Comparison of ENCODE assay signal across 8 cellular contexts in genomic region chr15:55282284-55282833, GRCh38. TPM values are rescaled to one million over a fixed set of nuclear protein-coding genes. Genes with fewer than 3 reads are reported as not detected.
DNase-seq lines count a peak whose midpoint lies in the region; ATAC-seq and TF ChIP-seq lines count a peak whose summit lies in the region.

No MANE protein-coding gene starts in this region.

- H3K9me3 ChIP-seq in RWPE2 (ENCODE audit: severe bottlenecking): no peaks in the 10 kb centered on the region
- no peaks in the 10 kb centered on the region for H3K9me3 ChIP-seq in prostate gland

- ATAC-seq in RWPE2 (ENCODE audit: low read depth) (peak; percentile 63), GM21447 (IDR thresholded peaks at IDR 0.05; ENCODE audit: unreplicated experiment) (no peak), left lobe of liver (no peak)

- intact Hi-C loops in prostate gland (cut with DNase I): no loop called here

- H3K27ac ChIP-seq in RWPE2 (ENCODE audit: poor library complexity, severe bottlenecking) (no peak overlapping the region), prostate gland (peak overlapping the region; percentile 1 to 97)

- no peak for TF ChIP-seq POLR2A in prostate gland (IDR thresholded peaks at IDR 0.05)

- 74% methylated on average over 5 of the region's 5 CpGs for WGBS in prostate gland

- H3K4me1 ChIP-seq in RWPE2 (ENCODE audit: insufficient read depth, poor library complexity, severe bottlenecking) (peaks cover 19% of the 10 kb centered on the region), prostate gland (replicated peaks) (peaks cover 8% of the 10 kb centered on the region)

- H3K4me3 ChIP-seq in RWPE2 (ENCODE audit: severe bottlenecking): no peak overlapping the region
- no peak overlapping the region for H3K4me3 ChIP-seq in prostate gland

- H3K36me3 ChIP-seq in RWPE2 (ENCODE audit: low read depth) (no peaks in the 10 kb centered on the region; the same call in 1 of the 2 replicates), prostate gland (no peaks in the 10 kb centered on the region)

- no peaks in the 10 kb centered on the region for H3K27me3 ChIP-seq in RWPE2 (ENCODE audit: insufficient read depth, poor library complexity, severe bottlenecking)
- H3K27me3 ChIP-seq in prostate gland (replicated peaks; ENCODE audit: insufficient read depth): no peaks in the 10 kb centered on the region

- peak; percentile 87 for DNase-seq in H4 (ENCODE audit: low spot score)
- DNase-seq in RWPE2 (ENCODE audit: low spot score): no peak
- DNase-seq in dedifferentiated amniotic fluid mesenchymal stem cell (ENCODE audit: extremely low spot score): peak; percentile 47
- DNase-seq in prostate gland (ENCODE audit: low spot score): no peak
- DNase-seq in Ammon's horn (ENCODE audit: low spot score): no peak
- no peak for DNase-seq in left lobe of liver (ENCODE audit: low spot score)
- no peak for DNase-seq in NCI-H2196 (lab: John Stamatoyannopoulos, UW; ENCODE audit: unreplicated experiment)

- TF ChIP-seq CTCF in RWPE2 (IDR thresholded peaks at IDR 0.05; ENCODE audit: poor library complexity, severe bottlenecking): no peak
- no peak for TF ChIP-seq CTCF in prostate gland (IDR thresholded peaks at IDR 0.05)

RNA-seq across cellular contexts. Expression of gene RAB27A, which starts 7.3 kb away (rescaled TPM):
- total RNA-seq in H4 (2014; rRNA removed; shearing (Covaris generic)): 9.6 and 15.9 TPM in 2 replicates
- total RNA-seq in prostate gland (10 to 100 TPM; 27.6 to 50.6 TPM), left lobe of liver (16.7 TPM)

RNA-seq across cellular contexts. Expression of gene PIGBOS1, which starts 36.6 kb away (rescaled TPM):
- total RNA-seq in H4 (2014; rRNA removed; shearing (Covaris generic)): 12.9 and 15.8 TPM in 2 replicates
- total RNA-seq in prostate gland (10 to 100 TPM; 15.5 to 34.1 TPM), left lobe of liver (7.0 TPM)

RNA-seq across cellular contexts. Expression of gene PIGB, which starts 36.7 kb away (rescaled TPM):
- 23.7 and 26.2 TPM in 2 replicates for total RNA-seq in H4 (2014; rRNA removed; shearing (Covaris generic))
- total RNA-seq in prostate gland (10 to 100 TPM; 13.0 to 15.3 TPM), left lobe of liver (5.4 TPM)

Comparison
In these comparisons a context has a peak if more than half of its experiments do, and no peak if none do; other contexts are left out.
1. DNase-seq: peak in H4 (single experiment) and dedifferentiated amniotic fluid mesenchymal stem cell (single experiment); none in RWPE2 (single experiment), prostate gland (single experiment), Ammon's horn (single experiment), left lobe of liver (single experiment) and NCI-H2196 (single experiment).